Comparison of ENCODE assay signal across 12 cellular contexts in the genomic region with DNA sequence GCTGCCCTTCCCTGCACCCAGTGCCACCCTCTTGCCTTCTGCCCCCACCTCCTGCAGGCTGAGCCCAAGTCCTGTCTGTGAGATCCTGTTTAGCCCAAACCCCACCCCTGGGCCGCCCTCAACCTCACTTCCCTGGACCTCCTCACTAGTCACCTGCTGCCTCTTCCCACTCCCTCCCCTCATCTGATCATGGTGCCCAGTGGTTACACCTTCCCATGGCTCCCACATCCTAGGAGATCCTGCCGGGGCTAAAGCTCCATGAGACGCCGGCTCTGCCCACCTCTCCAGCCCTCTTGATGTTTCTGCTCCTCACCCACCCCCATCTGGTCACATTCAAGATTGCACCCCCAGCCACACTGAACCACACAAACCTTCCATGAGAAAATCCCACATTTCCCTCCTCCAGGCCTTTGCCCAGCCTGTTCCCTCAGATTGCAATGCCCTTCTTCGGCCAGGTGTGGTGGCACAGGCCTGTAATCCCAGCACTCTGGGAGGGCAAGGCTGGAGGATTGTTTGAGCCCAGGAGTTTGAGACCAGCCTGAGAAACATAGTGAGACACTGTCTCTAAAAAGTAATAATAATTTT.
DNase-seq lines count a peak whose midpoint lies in the region; ATAC-seq and TF ChIP-seq lines count a peak whose summit lies in the region.
"Had no signal": no experiment of that assay in that cellular context is flagged by ENCODE, and none has a peak within 500 bp of the region (broad histone marks: within the 10 kb centered on the region; RNA-seq: fewer than 3 reads in every experiment).

No MANE protein-coding gene starts in this region.

- no peak overlapping the region for H3K4me3 ChIP-seq in NB4 (ENCODE audit: low read depth, low read length)

- TF ChIP-seq CTCF in NB4 (IDR thresholded peaks at IDR 0.05; ENCODE audit: low read depth, low read length) (peak; percentile 18), nephron (IDR thresholded peaks at IDR 0.05; ENCODE audit: unreplicated experiment in 3 of 3) (no peak)

- ATAC-seq in effector memory CD8-positive, alpha-beta T cell (replicated peaks), result no peak
- no peak for ATAC-seq in GM18868 (IDR thresholded peaks at IDR 0.05; ENCODE audit: unreplicated experiment)
- ATAC-seq in GM18505 (IDR thresholded peaks at IDR 0.05; ENCODE audit: unreplicated experiment), result no peak
- ATAC-seq: stimulated activated memory B cell treated with anti-CD40 and anti-IgM and Interleukin-4, amounts not matched to agents 10 μg/mL and 1 μg/mL and 100 μg/mL, for 72 hours had no signal

- H3K27ac Mint-ChIP-seq in effector memory CD8-positive, alpha-beta T cell, result peak overlapping the region; percentile 24 to 59
- H3K27ac Mint-ChIP-seq in nephron, result peak overlapping the region in 2 of 3 experiments; percentile 87 to 88
- H3K27ac Mint-ChIP-seq: stimulated activated memory B cell treated with anti-CD40 and anti-IgM and Interleukin-4, amounts not matched to agents 10 μg/mL and 1 μg/mL and 100 μg/mL, for 72 hours; T-helper 1 cell treated with Interleukin-12 subunit alpha and Interleukin-12 subunit beta and Interleukin-4 antibody, amounts not matched to agents 30 μg/mL and 1 μg/mL, for 36 hours had no signal

- H3K4me1 Mint-ChIP-seq in effector memory CD8-positive, alpha-beta T cell (ENCODE audit: low read depth in 2 of 2), result peaks cover 0 to 5% of the 10 kb centered on the region in 2 donors
- H3K4me1 Mint-ChIP-seq in nephron, result peaks cover 27% of the 10 kb centered on the region

- DNase-seq in ELR (ENCODE audit: low read depth) (peak; percentile 34), NB4 (ENCODE audit: low read depth) (no peak), AG08396 (ENCODE audit: low spot score) (no peak), hippocampal formation (lab: John Stamatoyannopoulos, UW) (no peak)
- no peak for DNase-seq in effector memory CD8-positive, alpha-beta T cell
- DNase-seq: activated effector memory CD4-positive, alpha-beta T cell treated with Interleukin-2 at 50 U/mL for 16 hours; NCI-H1092 had no signal

- H3K4me3 Mint-ChIP-seq in effector memory CD8-positive, alpha-beta T cell, result no peak overlapping the region
- no peak overlapping the region for H3K4me3 Mint-ChIP-seq in nephron
- H3K4me3 Mint-ChIP-seq: stimulated activated memory B cell treated with anti-CD40 and anti-IgM and Interleukin-4, amounts not matched to agents 10 μg/mL and 1 μg/mL and 100 μg/mL, for 72 hours; T-helper 1 cell treated with Interleukin-12 subunit alpha and Interleukin-12 subunit beta and Interleukin-4 antibody, amounts not matched to agents 30 μg/mL and 1 μg/mL, for 36 hours had no signal

- no peaks in the 10 kb centered on the region for H3K36me3 Mint-ChIP-seq in effector memory CD8-positive, alpha-beta T cell (ENCODE audit: insufficient read depth)
- H3K36me3 Mint-ChIP-seq in nephron (ENCODE audit: low read depth), result no peaks in the 10 kb centered on the region
- H3K36me3 Mint-ChIP-seq: stimulated activated memory B cell treated with anti-CD40 and anti-IgM and Interleukin-4, amounts not matched to agents 10 μg/mL and 1 μg/mL and 100 μg/mL, for 72 hours had no signal

- no peaks in the 10 kb centered on the region for H3K9me3 Mint-ChIP-seq in effector memory CD8-positive, alpha-beta T cell
- H3K9me3 Mint-ChIP-seq in nephron, result no peaks in the 10 kb centered on the region
- H3K9me3 Mint-ChIP-seq: stimulated activated memory B cell treated with anti-CD40 and anti-IgM and Interleukin-4, amounts not matched to agents 10 μg/mL and 1 μg/mL and 100 μg/mL, for 72 hours; T-helper 1 cell treated with Interleukin-12 subunit alpha and Interleukin-12 subunit beta and Interleukin-4 antibody, amounts not matched to agents 30 μg/mL and 1 μg/mL, for 36 hours had no signal

- TF ChIP-seq POLR2A in NB4 (IDR thresholded peaks at IDR 0.05; ENCODE audit: extremely low read depth, insufficient read length), result no peak
- no peak for TF ChIP-seq POLR2A in GM18505 (IDR thresholded peaks at IDR 0.05; ENCODE audit: borderline replicate concordance, extremely low read depth, insufficient read depth, insufficient read length)

- H3K27me3 Mint-ChIP-seq in effector memory CD8-positive, alpha-beta T cell, result no peaks in the 10 kb centered on the region
- H3K27me3 Mint-ChIP-seq in nephron (ENCODE audit: low read depth), result peaks cover 10% of the 10 kb centered on the region
- H3K27me3 Mint-ChIP-seq: stimulated activated memory B cell treated with anti-CD40 and anti-IgM and Interleukin-4, amounts not matched to agents 10 μg/mL and 1 μg/mL and 100 μg/mL, for 72 hours had no signal
